Comparison of ENCODE assay signal across 15 cellular contexts in genomic region chr12:6620885-6621274, GRCh38. TPM values are rescaled to one million over a fixed set of nuclear protein-coding genes. Genes with fewer than 3 reads are reported as not detected.
DNase-seq lines count a peak whose midpoint lies in the region; ATAC-seq and TF ChIP-seq lines count a peak whose summit lies in the region.
"Had no signal": no experiment of that assay in that cellular context is flagged by ENCODE, and none has a peak within 500 bp of the region (broad histone marks: within the 10 kb centered on the region; RNA-seq: fewer than 3 reads in every experiment).

No MANE protein-coding gene starts in this region.

- H3K9me3 ChIP-seq in heart left ventricle (no peaks in the 10 kb centered on the region), upper lobe of right lung (no peaks in the 10 kb centered on the region), thyroid gland (no peaks in the 10 kb centered on the region)

- no peaks in the 10 kb centered on the region for H3K9me3 Mint-ChIP-seq in activated naive CD8-positive, alpha-beta T cell treated with anti-CD3 and anti-CD28 coated beads, Interleukin-2, amount 10 ng/mL, durations not matched to agents 7 days and 5 days
- H3K9me3 Mint-ChIP-seq in naive B cell: peaks cover 0 to 2% (median 0%) of the 10 kb centered on the region in 7 donors

- peak overlapping the region; percentile 83 for H3K27ac Mint-ChIP-seq in activated naive CD8-positive, alpha-beta T cell treated with anti-CD3 and anti-CD28 coated beads, Interleukin-2, amount 10 ng/mL, durations not matched to agents 7 days and 5 days
- peak overlapping the region in 5 of 6 donors; percentile 66 to 96 (median 73) for H3K27ac Mint-ChIP-seq in naive B cell

- peaks cover 0 to 40% (median 0%) of the 10 kb centered on the region in 12 donors for H3K4me1 ChIP-seq in heart left ventricle
- H3K4me1 ChIP-seq in upper lobe of right lung: peaks cover 12% of the 10 kb centered on the region
- H3K4me1 ChIP-seq in thyroid gland: peaks cover 0 to 5% of the 10 kb centered on the region in 2 donors

- TF ChIP-seq CTCF in heart left ventricle (IDR thresholded peaks at IDR 0.05) (no peak), upper lobe of right lung (IDR thresholded peaks at IDR 0.05) (no peak), thyroid gland (IDR thresholded peaks at IDR 0.05) (no peak)

- H3K27ac ChIP-seq in heart left ventricle (no peak overlapping the region), upper lobe of right lung (no peak overlapping the region), thyroid gland (no peak overlapping the region)

- H3K36me3 Mint-ChIP-seq in activated naive CD8-positive, alpha-beta T cell treated with anti-CD3 and anti-CD28 coated beads, Interleukin-2, amount 10 ng/mL, durations not matched to agents 7 days and 5 days: peaks cover 8% of the 10 kb centered on the region
- H3K36me3 Mint-ChIP-seq in naive B cell: peaks cover 4 to 16% of the 10 kb centered on the region in 2 donors

- H3K36me3 ChIP-seq in heart left ventricle: peaks cover 0 to 8% (median 0%) of the 10 kb centered on the region in 9 donors
- no peaks in the 10 kb centered on the region for H3K36me3 ChIP-seq in upper lobe of right lung
- H3K36me3 ChIP-seq in thyroid gland: no peaks in the 10 kb centered on the region

- intact Hi-C loops in heart left ventricle (cut with DNase I): loop anchor here in 1 of 10 donors (10.0 kb wide), 1 partner anchor 74 kb away; no protein-coding TSS in a partner anchor
- intact Hi-C loops in Right ventricle myocardium superior (cut with DNase I): no loop called here
- intact Hi-C loops in upper lobe of right lung (cut with DNase I): no loop called here
- intact Hi-C loops in thyroid gland (cut with DNase I): loop anchor here (2.0 to 10.0 kb wide), 2 partner anchors 26 to 214 kb away; partner anchors contain the start of gene ACRBP

- DNase-seq in heart left ventricle: no peak
- no peak for DNase-seq in Right ventricle myocardium superior
- no peak for DNase-seq in activated naive CD8-positive, alpha-beta T cell treated with anti-CD3 and anti-CD28 coated beads, Interleukin-2, amount 10 ng/mL, durations not matched to agents 7 days and 5 days
- DNase-seq in naive B cell: no peak
- DNase-seq in upper lobe of right lung: no peak
- DNase-seq in thyroid gland: no peak
- DNase-seq in activated effector memory CD4-positive, alpha-beta T cell treated with anti-CD3 and anti-CD28 coated beads, Interleukin-2, amount 50 U/mL, for 16 hours: no peak
- DNase-seq: activated gamma-delta T cell, AML-193, NCI-H1417, NCI-H510A treated with DMSO at 0.1 percent for 48 hours had no signal

- H3K27me3 ChIP-seq in heart left ventricle: peaks cover 0 to 15% (median 0%) of the 10 kb centered on the region in 9 donors
- no peaks in the 10 kb centered on the region for H3K27me3 ChIP-seq in upper lobe of right lung
- peaks cover 6% of the 10 kb centered on the region for H3K27me3 ChIP-seq in thyroid gland

- ATAC-seq in heart left ventricle (no peak), Right ventricle myocardium superior (ENCODE audit: poor library complexity) (no peak), naive B cell (ENCODE audit: low read depth in 2 of 2) (no peak), upper lobe of right lung (no peak), SK-N-SH treated with all-trans-retinoic acid at 6 μM for 48 hours (no peak)
- ATAC-seq in activated naive CD8-positive, alpha-beta T cell treated with anti-CD3 and anti-CD28 coated beads, Interleukin-2, amount 10 ng/mL, durations not matched to agents 7 days and 5 days (ENCODE audit: low read depth): no peak
- ATAC-seq: HCT116, HepG2 had no signal

- H3K4me3 ChIP-seq in heart left ventricle (peak overlapping the region in 7 of 12 donors; percentile 24 to 43 (median 30)), upper lobe of right lung (peak overlapping the region; percentile 23), thyroid gland (replicated peaks in 1 of 3) (no peak overlapping the region)

- TF ChIP-seq POLR2A in heart left ventricle (IDR thresholded peaks at IDR 0.05) (no peak), thyroid gland (IDR thresholded peaks at IDR 0.05) (no peak)

- H3K4me3 Mint-ChIP-seq in activated naive CD8-positive, alpha-beta T cell treated with anti-CD3 and anti-CD28 coated beads, Interleukin-2, amount 10 ng/mL, durations not matched to agents 7 days and 5 days: peak overlapping the region; percentile 72
- H3K4me3 Mint-ChIP-seq in naive B cell: peak overlapping the region in 3 of 8 donors; percentile 15 to 49 (median 23)

- no peaks in the 10 kb centered on the region for H3K27me3 Mint-ChIP-seq in activated naive CD8-positive, alpha-beta T cell treated with anti-CD3 and anti-CD28 coated beads, Interleukin-2, amount 10 ng/mL, durations not matched to agents 7 days and 5 days
- H3K27me3 Mint-ChIP-seq in naive B cell: no peaks in the 10 kb centered on the region

- peaks cover 21% of the 10 kb centered on the region for H3K4me1 Mint-ChIP-seq in activated naive CD8-positive, alpha-beta T cell treated with anti-CD3 and anti-CD28 coated beads, Interleukin-2, amount 10 ng/mL, durations not matched to agents 7 days and 5 days
- peaks cover 41 to 51% (median 43%) of the 10 kb centered on the region in 3 donors for H3K4me1 Mint-ChIP-seq in naive B cell

- 80 to 84% (median 84%) methylated on average over 28 to 29 of the region's 29 CpGs for WGBS in heart left ventricle, 4 donors
- WGBS in thyroid gland, 2 donors: 85 to 87% methylated on average over 29 of the region's 29 CpGs

- POLR2A ChIA-PET in activated naive CD8-positive, alpha-beta T cell treated with anti-CD3 and anti-CD28 coated beads, Interleukin-2, amount 10 ng/mL, durations not matched to agents 7 days and 5 days (lab: Charles Lee): interaction anchor here (1.0 to 2.1 kb wide), 6 partner anchors 8 to 157 kb away, joined by 3 to 10 read pairs (median 4); partner anchors contain the start of genes LPAR5, MLF2 and ZNF384

TF ChIP-seq in SK-N-SH treated with all-trans-retinoic acid at 6 μM for 48 hours, 23 proteins besides CTCF, POLR2A, EP300 and RAD21:
- TF ChIP-seq ZFP30 (CRISPR knock-in tag; IDR thresholded peaks at IDR 0.05): no peak
- TF ChIP-seq ISL1 (CRISPR knock-in tag; IDR thresholded peaks at IDR 0.05): no peak
- no peak for TF ChIP-seq TCF4 (CRISPR knock-in tag; IDR thresholded peaks at IDR 0.05; ENCODE audit: borderline replicate concordance)
- no peak for TF ChIP-seq ZNF70 (CRISPR knock-in tag; IDR thresholded peaks at IDR 0.05)

RNA-seq across cellular contexts. Expression of gene CHD4, which starts 13.7 kb away (rescaled TPM):
- total RNA-seq in heart left ventricle (100 to 1,000 TPM; 131 to 237 (median 160) TPM), Right ventricle myocardium superior (142 TPM), upper lobe of right lung (160 TPM), thyroid gland (100 to 1,000 TPM; 152 to 337 (median 263) TPM)
- polyA plus RNA-seq in heart left ventricle (100 to 1,000 TPM; 144 to 189 TPM), naive B cell (ENCODE audit: low read depth in 6 of 6) (10 to 100 TPM; 26.6 to 67.1 (median 44.5) TPM)
- total RNA-seq in activated naive CD8-positive, alpha-beta T cell treated with anti-CD3 and anti-CD28 coated beads, Interleukin-2, amount 10 ng/mL, durations not matched to agents 7 days and 5 days: 100 to 1,000 TPM; 273 to 277 TPM

RNA-seq across cellular contexts. Expression of gene LPAR5, which starts 14.9 kb away (rescaled TPM):
- total RNA-seq in heart left ventricle: 10 to 100 TPM in 1 of 9 donors, 1 to 10 TPM in 8; 3.7 to 11.7 (median 4.8) TPM
- 1 to 10 TPM; 3.5 to 4.7 TPM for polyA plus RNA-seq in heart left ventricle
- total RNA-seq in Right ventricle myocardium superior: 7.3 TPM
- total RNA-seq in activated naive CD8-positive, alpha-beta T cell treated with anti-CD3 and anti-CD28 coated beads, Interleukin-2, amount 10 ng/mL, durations not matched to agents 7 days and 5 days: 10 to 100 TPM; 19.4 to 20.9 TPM
- polyA plus RNA-seq in naive B cell (ENCODE audit: low read depth in 6 of 6): 10 to 100 TPM; 25.2 to 69.9 (median 40.1) TPM
- 2.5 TPM for total RNA-seq in upper lobe of right lung
- total RNA-seq in thyroid gland: 1 to 10 TPM in 3 of 4 donors, under 1 TPM in 1; 0.78 to 8.1 (median 3.5) TPM
- polyA plus RNA-seq: neural cell had no signal

RNA-seq across cellular contexts. Expression of gene ACRBP, which starts 26.4 kb away (rescaled TPM):
- total RNA-seq in heart left ventricle (1 to 10 TPM in 4 of 9 donors, under 1 TPM in 4, not detected in 1; 0.32 to 7.2 (median 0.99) TPM), Right ventricle myocardium superior (0.51 TPM), upper lobe of right lung (3.8 TPM), thyroid gland (10 to 100 TPM in 2 of 4 donors, 1 to 10 TPM in 2; 8.9 to 11.4 (median 10.4) TPM)
- polyA plus RNA-seq in heart left ventricle (under 1 TPM; 0.34 to 0.60 TPM), naive B cell (ENCODE audit: low read depth in 6 of 6) (10 to 100 TPM in 1 of 6 donors, 1 to 10 TPM in 5; 3.8 to 11.0 (median 8.9) TPM)
- 1 to 10 TPM; 8.0 to 8.8 TPM for total RNA-seq in activated naive CD8-positive, alpha-beta T cell treated with anti-CD3 and anti-CD28 coated beads, Interleukin-2, amount 10 ng/mL, durations not matched to agents 7 days and 5 days
- total RNA-seq: HepG2 had no signal

RNA-seq across cellular contexts. Expression of gene ING4, which starts 42.0 kb away (rescaled TPM):
- total RNA-seq in heart left ventricle (10 to 100 TPM; 17.4 to 39.0 (median 24.7) TPM), Right ventricle myocardium superior (25.3 TPM), upper lobe of right lung (38.0 TPM), thyroid gland (10 to 100 TPM; 52.7 to 85.1 (median 67.2) TPM)
- polyA plus RNA-seq in heart left ventricle (10 to 100 TPM; 14.6 to 23.6 TPM), naive B cell (ENCODE audit: low read depth in 6 of 6) (100 to 1,000 TPM in 4 of 6 donors, 10 to 100 TPM in 2; 93.5 to 139 (median 112) TPM)
- 10 to 100 TPM; 46.9 to 49.3 TPM for total RNA-seq in activated naive CD8-positive, alpha-beta T cell treated with anti-CD3 and anti-CD28 coated beads, Interleukin-2, amount 10 ng/mL, durations not matched to agents 7 days and 5 days

RNA-seq across cellular contexts. Expression of gene NOP2, which starts 52.8 kb away (rescaled TPM):
- 10 to 100 TPM; 12.9 to 23.8 (median 16.5) TPM for total RNA-seq in heart left ventricle
- polyA plus RNA-seq in heart left ventricle: 10 to 100 TPM; 15.4 to 30.1 TPM
- 14.8 TPM for total RNA-seq in Right ventricle myocardium superior
- total RNA-seq in activated naive CD8-positive, alpha-beta T cell treated with anti-CD3 and anti-CD28 coated beads, Interleukin-2, amount 10 ng/mL, durations not matched to agents 7 days and 5 days: 10 to 100 TPM; 76.1 to 78.6 TPM
- polyA plus RNA-seq in naive B cell (ENCODE audit: low read depth in 6 of 6): 10 to 100 TPM; 11.7 to 27.6 (median 17.5) TPM
- 32.2 TPM for total RNA-seq in upper lobe of right lung
- 10 to 100 TPM; 23.0 to 50.8 (median 35.6) TPM for total RNA-seq in thyroid gland

Comparison
In these comparisons a context has a peak if more than half of its experiments do, and no peak if none do; other contexts are left out.
1. H3K4me3 ChIP-seq: peak in heart left ventricle (7 of 12) and upper lobe of right lung (single experiment); none in thyroid gland (0 of 3).